ENCODE assay signal across 2 cellular contexts in the genomic region with DNA sequence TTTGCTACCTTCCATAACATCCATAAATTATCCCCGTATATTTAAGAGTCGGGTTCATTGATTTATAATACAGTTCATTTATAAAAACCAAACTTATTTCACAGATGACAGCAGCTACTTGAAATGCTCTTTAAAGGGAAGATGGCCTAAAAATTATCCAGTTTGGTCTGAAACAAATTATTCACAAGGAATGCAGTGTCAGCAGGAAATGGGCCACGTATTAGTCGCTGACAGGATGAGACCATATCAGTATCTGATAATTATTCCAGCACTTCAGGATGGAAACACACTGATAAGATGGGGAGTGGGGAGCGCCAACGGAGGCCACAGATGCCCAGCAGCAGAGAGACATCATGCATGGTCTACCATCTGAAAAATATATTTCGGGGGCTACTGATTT.
A peak's percentile ranks its signal among the peaks of the same experiment; 100 is the strongest.
TF ChIP-seq lines count a peak whose summit lies in the region.

No MANE protein-coding gene starts in this region.

TF ChIP-seq in IMR-90, 13 proteins besides CTCF, POLR2A, EP300 and RAD21:
- TF ChIP-seq MAFK (IDR thresholded peaks at IDR 0.05; ENCODE audit: low read depth, low read length) (peak; percentile 87), CHD1 (IDR thresholded peaks at IDR 0.05; ENCODE audit: low read depth, low read length) (no peak)

TF ChIP-seq in H1, 55 proteins besides CTCF, POLR2A, EP300 and RAD21:
- TF ChIP-seq JUND (IDR thresholded peaks at IDR 0.05; ENCODE audit: low read length) (no peak), ATF3 (IDR thresholded peaks at IDR 0.05; ENCODE audit: insufficient read depth, low read depth, low read length) (no peak), MAFK (IDR thresholded peaks at IDR 0.05; ENCODE audit: low read depth, low read length) (peak; percentile 38; the same call in 1 of the 2 replicates), RNF2 (IDR thresholded peaks at IDR 0.05; ENCODE audit: borderline replicate concordance, low read depth, low read length, missing control alignments, poor library complexity, severe bottlenecking) (no peak), SIN3A (conservative IDR thresholded peaks at IDR 0.05 in 1 of 2, IDR thresholded peaks at IDR 0.05 in 1 of 2; ENCODE audit: low read depth in 1 of 2, low read length in 2 of 2) (no peak)
